In the genomic region with DNA sequence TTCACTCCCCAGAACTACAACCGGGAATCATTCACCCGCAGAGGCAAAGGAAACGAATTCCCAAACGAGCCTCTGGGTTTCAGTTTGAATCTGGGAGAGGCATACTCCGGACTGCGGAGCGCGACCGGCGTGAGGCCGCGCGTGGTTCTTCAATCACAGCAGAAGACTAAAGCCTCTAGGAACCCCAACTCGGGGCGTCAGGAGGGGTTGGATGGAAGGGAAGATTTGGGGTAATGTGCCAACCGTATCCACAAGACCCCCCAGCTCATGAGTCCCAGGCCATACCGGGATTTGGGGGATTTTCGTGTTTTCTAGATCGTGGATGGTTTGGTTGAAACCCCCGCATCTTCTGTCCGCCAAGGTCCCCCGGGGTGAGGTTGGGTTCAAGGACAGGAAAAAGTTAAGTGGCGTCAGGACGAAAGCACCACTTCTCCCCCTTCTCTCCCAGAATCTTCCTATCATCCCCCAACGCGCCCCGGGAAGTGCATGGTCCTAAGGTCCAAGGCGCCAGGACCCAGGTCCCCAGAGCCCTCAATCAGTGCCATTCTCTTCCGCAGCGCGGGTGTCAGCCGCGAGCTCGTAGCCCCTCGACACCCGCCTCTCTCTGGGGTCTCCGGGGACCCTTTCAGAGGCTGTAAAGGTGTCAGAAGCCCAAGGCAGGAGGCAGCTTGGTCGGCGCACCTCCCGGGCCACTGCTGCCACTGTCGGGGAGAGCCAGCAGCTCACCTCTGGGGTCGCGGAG, we compare ENCODE assay signal across 8 cellular contexts. TPM values are rescaled to one million over a fixed set of nuclear protein-coding genes. Genes with fewer than 3 reads are reported as not detected.
DNase-seq lines count a peak whose midpoint lies in the region; ATAC-seq and TF ChIP-seq lines count a peak whose summit lies in the region.

No MANE protein-coding gene starts in this region.

- H4K5ac ChIP-seq in mesendoderm (ENCODE audit: low read length): no peak overlapping the region

- peak overlapping the region; percentile 87 for H3K4me2 ChIP-seq in mesendoderm (ENCODE audit: low read length)

- peak overlapping the region; percentile 81 for H3K23ac ChIP-seq in mesendoderm (ENCODE audit: low read length)

- H3K36me3 ChIP-seq in colonic mucosa (no peaks in the 10 kb centered on the region), mesendoderm (ENCODE audit: control insufficient read depth, insufficient read depth, low read length) (no peaks in the 10 kb centered on the region)

- no peak for TF ChIP-seq CTCF in colonic mucosa (IDR thresholded peaks at IDR 0.05)

- H2BK120ac ChIP-seq in mesendoderm (ENCODE audit: low read depth, low read length): no peak overlapping the region

- peak overlapping the region; percentile 73 for H3K4me3 Mint-ChIP-seq in stimulated activated naive CD8-positive, alpha-beta T cell treated with anti-CD3 and anti-CD28 coated beads, Interleukin-15, Interleukin-2, amounts not matched to agents 100 ng/mL and 50 ng/mL, for 24 hours

- H3K27ac Mint-ChIP-seq in stimulated activated naive CD8-positive, alpha-beta T cell treated with anti-CD3 and anti-CD28 coated beads, Interleukin-15, Interleukin-2, amounts not matched to agents 100 ng/mL and 50 ng/mL, for 24 hours: peak overlapping the region; percentile 70

- intact Hi-C loops in colonic mucosa (cut with DNase I): loop anchor here (2.0 to 10.0 kb wide), 4 partner anchors 435 to 651 kb away; no protein-coding TSS in a partner anchor

- peak overlapping the region; percentile 79 for H3K56ac ChIP-seq in mesendoderm (ENCODE audit: low read length)

- no CpG with 5 or more reads among the region's 43 CpGs for WGBS in mesendoderm (ENCODE audit: extremely low coverage, insufficient coverage, low lambda C conversion rate)

- no peaks in the 10 kb centered on the region for H3K79me2 ChIP-seq in mesendoderm (ENCODE audit: control insufficient read depth, insufficient read depth, low read length)

- no peak overlapping the region for H2BK15ac ChIP-seq in mesendoderm (replicated peaks; ENCODE audit: low read depth)

- no peak for DNase-seq in stimulated activated naive CD8-positive, alpha-beta T cell treated with anti-CD3 and anti-CD28 coated beads, Interleukin-15, Interleukin-2, amounts not matched to agents 100 U/mL and 50 U/mL, for 24 hours
- DNase-seq in colonic mucosa: peak; percentile 27
- DNase-seq in mesendoderm: no peak
- DNase-seq in SK-N-DZ (ENCODE audit: low spot score): no peak
- DNase-seq in NCI-H1105 (lab: John Stamatoyannopoulos, UW): no peak
- DNase-seq in NCI-H510A (lab: John Stamatoyannopoulos, UW): no peak
- no peak for DNase-seq in effector CD8-positive, alpha-beta T cell (lab: John Stamatoyannopoulos, UW)

- no peak overlapping the region for H3K18ac ChIP-seq in mesendoderm (ENCODE audit: low read length)

- H3K27me3 ChIP-seq in colonic mucosa: peaks cover 61% of the 10 kb centered on the region
- H3K27me3 ChIP-seq in mesendoderm (ENCODE audit: insufficient read depth, low read length, poor library complexity): peaks cover 30% of the 10 kb centered on the region

- no peaks in the 10 kb centered on the region for H3K79me1 ChIP-seq in mesendoderm (ENCODE audit: low read length)

- peak overlapping the region; percentile 34 to 69 for H3K9ac ChIP-seq in colonic mucosa (ENCODE audit: low read depth in 2 of 2, low read length in 2 of 2)
- H3K9ac ChIP-seq in mesendoderm (ENCODE audit: low read length): peak overlapping the region; percentile 35

- H3K9me3 ChIP-seq in colonic mucosa: no peaks in the 10 kb centered on the region

- H3K36me3 Mint-ChIP-seq in stimulated activated naive CD8-positive, alpha-beta T cell treated with anti-CD3 and anti-CD28 coated beads, Interleukin-15, Interleukin-2, amounts not matched to agents 100 ng/mL and 50 ng/mL, for 24 hours (ENCODE audit: low read depth): no peaks in the 10 kb centered on the region

- peaks cover 38% of the 10 kb centered on the region for H3K4me1 Mint-ChIP-seq in stimulated activated naive CD8-positive, alpha-beta T cell treated with anti-CD3 and anti-CD28 coated beads, Interleukin-15, Interleukin-2, amounts not matched to agents 100 ng/mL and 50 ng/mL, for 24 hours (ENCODE audit: low read depth)

- H2BK5ac ChIP-seq in mesendoderm (ENCODE audit: low read length): no peak overlapping the region

- no peak for ATAC-seq in stimulated activated naive CD8-positive, alpha-beta T cell treated with anti-CD3 and anti-CD28 coated beads, Interleukin-15, Interleukin-2, amounts not matched to agents 100 U/mL and 50 U/mL, for 24 hours

- no peaks in the 10 kb centered on the region for H3K9me3 Mint-ChIP-seq in stimulated activated naive CD8-positive, alpha-beta T cell treated with anti-CD3 and anti-CD28 coated beads, Interleukin-15, Interleukin-2, amounts not matched to agents 100 ng/mL and 50 ng/mL, for 24 hours

- H3K4me3 ChIP-seq in colonic mucosa (peak overlapping the region; percentile 47), mesendoderm (ENCODE audit: low read length) (no peak overlapping the region)

- H3K4ac ChIP-seq in mesendoderm (ENCODE audit: low read depth, low read length): no peak overlapping the region

- H3K4me1 ChIP-seq in colonic mucosa: peaks cover 4% of the 10 kb centered on the region
- H3K4me1 ChIP-seq in mesendoderm (ENCODE audit: control insufficient read depth, low read depth, low read length): peaks cover 3% of the 10 kb centered on the region

- H2AK5ac ChIP-seq in mesendoderm (ENCODE audit: low read length): no peak overlapping the region

- H3K27me3 Mint-ChIP-seq in stimulated activated naive CD8-positive, alpha-beta T cell treated with anti-CD3 and anti-CD28 coated beads, Interleukin-15, Interleukin-2, amounts not matched to agents 100 ng/mL and 50 ng/mL, for 24 hours: peaks cover 68% of the 10 kb centered on the region

- H3K27ac ChIP-seq in colonic mucosa (no peak overlapping the region), mesendoderm (ENCODE audit: low read depth, low read length) (no peak overlapping the region)

- H4K8ac ChIP-seq in mesendoderm (ENCODE audit: low read depth, low read length): no peak overlapping the region

RNA-seq across cellular contexts. Expression of gene MKX, which starts 1.7 kb away (rescaled TPM):
- 1 to 10 TPM in 1 of 2 donors, under 1 TPM in 1; 0.10 to 2.3 TPM for total RNA-seq in colonic mucosa
- 1.9 TPM for polyA plus RNA-seq in mesendoderm (2013, experiment 1 of 2)
- polyA plus RNA-seq in mesendoderm (2013, experiment 2 of 2): 1.8 TPM
- polyA plus RNA-seq in SK-N-DZ (2014; cell fraction: cytosol; rRNA removed): not detected in 2 replicates
- not detected in 2 replicates for polyA plus RNA-seq in SK-N-DZ (2014; cell fraction: nucleus; rRNA removed)
